ENCODE assay signal across 2 cellular contexts in the genomic region with DNA sequence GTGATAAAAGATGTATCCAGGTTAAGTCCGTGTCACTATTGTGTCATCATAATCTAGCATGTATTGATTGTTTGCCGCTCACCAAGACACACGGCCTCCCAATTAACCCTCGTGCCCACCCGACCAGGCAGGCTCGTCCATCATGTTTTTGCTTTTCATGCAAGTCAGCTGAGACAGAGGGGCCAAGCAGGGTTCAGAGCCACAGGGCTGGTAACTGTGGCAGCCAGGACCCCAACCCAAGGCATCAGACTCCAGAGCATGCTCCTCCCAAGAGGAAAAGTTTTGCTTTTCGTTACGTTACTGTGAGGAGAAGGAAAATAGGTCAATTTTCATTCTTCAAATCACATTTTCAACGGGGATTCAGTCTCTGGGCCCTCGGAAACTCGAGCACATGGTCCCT.
TF ChIP-seq lines count a peak whose summit lies in the region.

No MANE protein-coding gene starts in this region.

TF ChIP-seq in IMR-90, 13 proteins besides CTCF, POLR2A, EP300 and RAD21:
- no peak for TF ChIP-seq RFX5 (IDR thresholded peaks at IDR 0.05; ENCODE audit: low read depth, low read length)
- TF ChIP-seq NFE2L2 (IDR thresholded peaks at IDR 0.05; ENCODE audit: low read depth, low read length), result no peak
- TF ChIP-seq RCOR1 (IDR thresholded peaks at IDR 0.05; ENCODE audit: insufficient replicate concordance, low read length), result no peak
- no peak for TF ChIP-seq CEBPB (IDR thresholded peaks at IDR 0.05; ENCODE audit: low read depth, low read length)
- TF ChIP-seq CHD1 (IDR thresholded peaks at IDR 0.05; ENCODE audit: low read depth, low read length), result no peak
- TF ChIP-seq SMC3 (IDR thresholded peaks at IDR 0.05; ENCODE audit: low read depth, low read length), result no peak

TF ChIP-seq in H1, 55 proteins besides CTCF, POLR2A, EP300 and RAD21:
- no peak for TF ChIP-seq TAF1 (IDR thresholded peaks at IDR 0.05; ENCODE audit: low read depth, low read length)
- TF ChIP-seq KDM4A (IDR thresholded peaks at IDR 0.05; ENCODE audit: low read depth, low read length, severe bottlenecking), result no peak
- no peak for TF ChIP-seq SRF (IDR thresholded peaks at IDR 0.05; ENCODE audit: low read depth, low read length)
- TF ChIP-seq CREB1 (IDR thresholded peaks at IDR 0.05), result no peak
- TF ChIP-seq ZNF274 (IDR thresholded peaks at IDR 0.05; ENCODE audit: borderline replicate concordance, extremely low read depth, low read length), result no peak
- TF ChIP-seq, protein P1, sequence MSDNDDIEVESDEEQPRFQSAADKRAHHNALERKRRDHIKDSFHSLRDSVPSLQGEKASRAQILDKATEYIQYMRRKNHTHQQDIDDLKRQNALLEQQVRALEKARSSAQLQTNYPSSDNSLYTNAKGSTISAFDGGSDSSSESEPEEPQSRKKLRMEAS (IDR thresholded peaks at IDR 0.05), result no peak
- no peak for TF ChIP-seq POLR2AphosphoS5 (IDR thresholded peaks at IDR 0.05; ENCODE audit: low read depth, low read length)
- no peak for TF ChIP-seq HDAC6 (IDR thresholded peaks at IDR 0.05; ENCODE audit: low read depth, low read length)
- TF ChIP-seq RNF2 (IDR thresholded peaks at IDR 0.05; ENCODE audit: borderline replicate concordance, low read depth, low read length, missing control alignments, poor library complexity, severe bottlenecking), result no peak
- TF ChIP-seq POU5F1 (IDR thresholded peaks at IDR 0.05; ENCODE audit: low read depth, low read length), result no peak
- no peak for TF ChIP-seq GTF2F1 (IDR thresholded peaks at IDR 0.05; ENCODE audit: borderline replicate concordance, low read depth, low read length)
- TF ChIP-seq CBX8 (IDR thresholded peaks at IDR 0.05; ENCODE audit: borderline replicate concordance, low read depth, low read length), result no peak
